Comparison of ENCODE assay signal across 8 cellular contexts in the genomic region with DNA sequence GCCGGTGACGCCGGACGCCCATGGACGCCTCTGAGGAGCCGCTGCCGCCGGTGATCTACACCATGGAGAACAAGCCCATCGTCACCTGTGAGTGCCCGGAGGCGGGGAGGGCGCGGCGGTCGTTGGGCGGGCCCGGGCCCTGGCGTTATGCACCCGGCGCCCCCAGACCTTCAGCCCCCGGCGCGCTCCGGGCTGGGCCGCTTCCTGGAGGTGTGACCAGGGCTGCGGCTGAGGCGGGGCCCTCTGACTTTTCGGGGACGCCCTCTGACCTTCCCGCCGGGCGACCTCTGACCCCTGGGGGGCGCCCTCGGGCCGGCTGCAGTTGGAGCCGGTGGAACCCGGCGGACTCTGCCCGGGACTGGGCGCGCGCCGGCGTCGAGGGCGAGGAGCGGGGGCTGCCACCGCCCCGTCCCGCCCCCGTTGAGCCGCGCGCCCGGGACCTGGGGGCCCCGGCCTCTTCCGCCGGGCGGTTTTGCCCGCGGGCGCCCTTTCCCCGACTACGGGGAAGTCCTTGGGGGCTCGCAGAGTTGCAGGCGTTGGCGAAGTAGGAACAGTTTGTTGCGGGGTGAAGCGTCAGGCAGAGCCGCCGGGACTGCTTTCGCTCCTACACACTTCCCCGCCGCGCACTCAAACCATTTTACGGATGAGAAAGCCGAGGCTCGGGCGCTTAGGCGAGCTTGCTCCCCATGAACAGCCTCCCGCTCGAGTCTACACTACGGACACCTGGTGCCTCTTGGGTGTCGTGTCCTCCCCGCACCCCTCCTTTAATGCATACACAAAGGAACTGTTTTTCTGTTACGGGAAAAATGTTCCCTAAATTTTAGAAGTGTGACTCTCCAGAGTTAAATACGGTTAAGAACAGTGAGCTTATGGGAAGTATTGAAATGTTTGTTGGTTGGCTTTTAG. TPM values are rescaled to one million over a fixed set of nuclear protein-coding genes. Genes with fewer than 3 reads are reported as not detected.
DNase-seq lines count a peak whose midpoint lies in the region; ATAC-seq and TF ChIP-seq lines count a peak whose summit lies in the region.

No MANE protein-coding gene starts in this region.

- DNase-seq in HEK293T (ENCODE audit: extremely low spot score) (peak; percentile 61), MV-4-11 (lab: John Stamatoyannopoulos, UW) (peak; percentile 70), cerebellar cortex (ENCODE audit: low spot score) (peak; percentile 12), left lung (peak; percentile 81 to 92), NCI-H2107 treated with DMSO at 0.1 percent for 48 hours (lab: John Stamatoyannopoulos, UW; ENCODE audit: unreplicated experiment) (no peak)
- peak; percentile 80 for DNase-seq in activated CD4-positive, CD25-positive, alpha-beta regulatory T cell treated with anti-CD3 and anti-CD28 coated beads, Interleukin-2, amount 50 U/mL, for 72 hours
- DNase-seq in stimulated activated CD4-positive, alpha-beta T cell treated with anti-CD3 and anti-CD28 coated beads, Interleukin-2, amount 100 ng/mL, for 48 hours = peak; percentile 75 to 81

- H3K4me1 ChIP-seq in left lung = peaks cover 0 to 54% of the 10 kb centered on the region in 2 donors

- CTCF ChIA-PET in HEK293T (lab: Yijun Ruan, JAX) = interaction anchor here (0.5 to 1.3 kb wide), 2 partner anchors 38 to 40 kb away, joined by 3 read pairs; no protein-coding TSS in a partner anchor

- H3K4me3 ChIP-seq in left lung = peak overlapping the region; percentile 76 to 80

- no peaks in the 10 kb centered on the region for H3K36me3 ChIP-seq in left lung

- peak; percentile 66 for ATAC-seq in left lung

- POLR2A ChIA-PET in HEK293T (lab: Yijun Ruan, JAX) = interaction anchor here (0.6 to 1.4 kb wide), 5 partner anchors 8 to 1472 kb away, joined by 3 to 9 read pairs (median 3); no protein-coding TSS in a partner anchor

- H3K9me3 ChIP-seq in left lung = no peaks in the 10 kb centered on the region

- TF ChIP-seq CTCF in GM12872 (IDR thresholded peaks at IDR 0.05; ENCODE audit: insufficient read depth, low read depth, low read length) (peak; percentile 56), left lung (IDR thresholded peaks at IDR 0.05) (no peak)

- intact Hi-C loops in left lung (cut with DNase I) = no loop called here

- H3K27me3 ChIP-seq in left lung = no peaks in the 10 kb centered on the region

- H3K27ac ChIP-seq in left lung = peak overlapping the region; percentile 84 to 94

TF ChIP-seq in HEK293T, 16 proteins besides CTCF, POLR2A, EP300 and RAD21:
- no peak for TF ChIP-seq FOXM1 (IDR thresholded peaks at IDR 0.05; ENCODE audit: borderline replicate concordance)
- no peak for TF ChIP-seq ZNF384 (IDR thresholded peaks at IDR 0.05)
- TF ChIP-seq LEF1 (IDR thresholded peaks at IDR 0.05; ENCODE audit: borderline replicate concordance) = peak; percentile 67; the same call in 1 of the 2 replicates
- TF ChIP-seq NFRKB (IDR thresholded peaks at IDR 0.05) = no peak
TF ChIP-seq in HEK293T: peak in this region for 1.

RNA-seq across cellular contexts. Expression of gene TRAPPC10, which starts 0.6 kb away (rescaled TPM):
- total RNA-seq in left lung = 10 to 100 TPM; 32.6 to 43.5 TPM
